Comparison of ENCODE assay signal across 1 cellular context in genomic region chr3:42846682-42847522, GRCh38.
TF ChIP-seq lines count a peak whose summit lies in the region.

No MANE protein-coding gene starts in this region.

TF ChIP-seq in HepG2, 621 proteins besides CTCF, POLR2A, EP300 and RAD21 (continues in another document):
- TF ChIP-seq PAXIP1 (CRISPR knock-in tag; conservative IDR thresholded peaks at IDR 0.05) (peak; percentile 58; the same call in 1 of the 2 replicates), SAP130 (CRISPR knock-in tag; IDR thresholded peaks at IDR 0.05; ENCODE audit: low read depth) (peak; percentile 36; the same call in 1 of the 2 replicates), TBP (CRISPR knock-in tag; IDR thresholded peaks at IDR 0.05) (no peak), THAP7 (CRISPR knock-in tag; IDR thresholded peaks at IDR 0.05) (no peak), FOXA1 (IDR thresholded peaks at IDR 0.05) (no peak), FOXA1 (CRISPR knock-in tag; IDR thresholded peaks at IDR 0.05) (no peak), GATAD2A (CRISPR knock-in tag; IDR thresholded peaks at IDR 0.05) (peak; percentile 55), ZMYM3 (CRISPR knock-in tag; IDR thresholded peaks at IDR 0.05) (0 out of 2 replicates have a peak, but pooled peaks have one; percentile 40), SALL1 (CRISPR knock-in tag; IDR thresholded peaks at IDR 0.05) (peak; percentile 23; the same call in 1 of the 2 replicates), ZNF75D (CRISPR knock-in tag; IDR thresholded peaks at IDR 0.05; ENCODE audit: borderline replicate concordance) (no peak), ZNF414 (CRISPR knock-in tag; IDR thresholded peaks at IDR 0.05) (no peak), SOX5 (CRISPR knock-in tag; IDR thresholded peaks at IDR 0.05; ENCODE audit: borderline replicate concordance) (0 out of 2 replicates have a peak, but pooled peaks have one; percentile 19), ZNF343 (CRISPR knock-in tag; IDR thresholded peaks at IDR 0.05) (no peak), CREBL2 (CRISPR knock-in tag; IDR thresholded peaks at IDR 0.05; ENCODE audit: borderline replicate concordance) (no peak), CC2D1A (CRISPR knock-in tag; IDR thresholded peaks at IDR 0.05) (no peak), SIX4 (CRISPR knock-in tag; IDR thresholded peaks at IDR 0.05) (peak; percentile 79; the same call in 1 of the 2 replicates), SKI (IDR thresholded peaks at IDR 0.05; ENCODE audit: partially characterized antibody) (peak; percentile 55), ZNF724P (CRISPR knock-in tag; IDR thresholded peaks at IDR 0.05; ENCODE audit: borderline replicate concordance) (no peak), SUZ12 (IDR thresholded peaks at IDR 0.05; ENCODE audit: low read depth, low read length) (no peak), CEBPB (IDR thresholded peaks at IDR 0.05; ENCODE audit: borderline replicate concordance, low read depth, low read length) (no peak), ZNF609 (CRISPR knock-in tag; IDR thresholded peaks at IDR 0.05; ENCODE audit: borderline replicate concordance) (0 out of 2 replicates have a peak, but pooled peaks have one; percentile 20), ZGPAT (CRISPR knock-in tag; IDR thresholded peaks at IDR 0.05) (no peak), NCOA2 (CRISPR knock-in tag; IDR thresholded peaks at IDR 0.05) (peak; percentile 61), TEAD3 (CRISPR knock-in tag; optimal IDR thresholded peaks at IDR 0.05; ENCODE audit: borderline replicate concordance) (peak; percentile 40), MED1 (CRISPR knock-in tag; IDR thresholded peaks at IDR 0.05) (peak; percentile 61), ZNF512B (CRISPR knock-in tag; IDR thresholded peaks at IDR 0.05; ENCODE audit: borderline replicate concordance) (no peak), BATF2 (CRISPR knock-in tag; IDR thresholded peaks at IDR 0.05) (no peak), ZNF777 (CRISPR knock-in tag; IDR thresholded peaks at IDR 0.05) (no peak), RARA (CRISPR knock-in tag; IDR thresholded peaks at IDR 0.05) (peak; percentile 48; the same call in 1 of the 2 replicates), NFAT5 (CRISPR knock-in tag; IDR thresholded peaks at IDR 0.05) (no peak), ZNF12 (CRISPR knock-in tag; IDR thresholded peaks at IDR 0.05) (no peak), ERF (CRISPR knock-in tag; IDR thresholded peaks at IDR 0.05) (0 out of 2 replicates have a peak, but pooled peaks have one; percentile 16), RXRB (CRISPR knock-in tag; IDR thresholded peaks at IDR 0.05; ENCODE audit: borderline replicate concordance) (peak; percentile 39; the same call in 1 of the 2 replicates)
